Comparison of ENCODE assay signal across 34 cellular contexts in genomic region chr17:71547904-71548303, GRCh38.
"Had no signal": no experiment of that assay in that cellular context is flagged by ENCODE, and none has a peak within 500 bp of the region (broad histone marks: within the 10 kb centered on the region; RNA-seq: fewer than 3 reads in every experiment).

No MANE protein-coding gene starts in this region.

- DNase-seq: activated B cell treated with CpG ODN at 0.5 μM for 24 hours; activated CD4-positive, alpha-beta memory T cell treated with anti-CD3 and anti-CD28 coated beads for 36 hours; activated CD4-positive, alpha-beta T cell treated with anti-CD3 and anti-CD28 coated beads for 4 hours; activated CD4-positive, alpha-beta T cell treated with anti-CD3 and anti-CD28 coated beads, Interleukin-2, amount 10 ng/mL, durations not matched to agents 24 days and 14 days; activated CD4-positive, alpha-beta T cell treated with anti-CD3 and anti-CD28 coated beads, Interleukin-2, amount 50 U/mL, for 1 hour; activated CD4-positive, alpha-beta T cell treated with anti-CD3 and anti-CD28 coated beads, Interleukin-2, amount 50 U/mL, for 4 hours; activated CD4-positive, CD25-positive, alpha-beta regulatory T cell treated with anti-CD3 and anti-CD28 coated beads, Interleukin-2, amount 50 U/mL, for 72 hours; activated CD8-positive, alpha-beta memory T cell treated with anti-CD3 and anti-CD28 coated beads, Interleukin-2, amount 50 U/mL, for 48 hours; activated CD8-positive, alpha-beta T cell treated with anti-CD3 and anti-CD28 coated beads for 36 hours; activated effector memory CD4-positive, alpha-beta T cell treated with Interleukin-2 at 50 U/mL for 16 hours; activated gamma-delta T cell; activated naive CD4-positive, alpha-beta T cell treated with anti-CD3 and anti-CD28 coated beads, Interleukin-2, amount 10 ng/mL, durations not matched to agents 7 days and 5 days; activated naive CD4-positive, alpha-beta T cell treated with Interleukin-2 at 50 U/mL for 16 hours; activated naive CD8-positive, alpha-beta T cell treated with anti-CD3 and anti-CD28 coated beads, Interleukin-2, amount 10 ng/mL, durations not matched to agents 7 days and 5 days; activated naive CD8-positive, alpha-beta T cell treated with anti-CD3 and anti-CD28 coated beads, Interleukin-2, amount 50 U/mL, for 24 hours; activated T-cell treated with anti-CD3 and anti-CD28 coated beads, Interleukin-2, amount 50 U/mL, for 24 hours; activated T-cell treated with anti-CD3 and anti-CD28 coated beads, Interleukin-2, amount 50 U/mL, for 48 hours; amygdala; anterior cingulate cortex; caudate nucleus; cerebellar nuclear complex; T-helper 2 cell; T-helper 9 cell had no signal

- H3K9me3 Mint-ChIP-seq: activated CD4-positive, alpha-beta T cell treated with anti-CD3 and anti-CD28 coated beads, Interleukin-2, amount 10 ng/mL, durations not matched to agents 24 days and 14 days had no signal

- H3K9me3 ChIP-seq: ascending aorta had no signal

- FAIRE-seq: bronchial epithelial cell, TTC549 had no signal

- H3K4me3 Mint-ChIP-seq: activated B cell treated with CpG ODN at 0.5 μM for 24 hours; activated CD4-positive, alpha-beta memory T cell treated with anti-CD3 and anti-CD28 coated beads for 36 hours; activated CD4-positive, alpha-beta T cell treated with anti-CD3 and anti-CD28 coated beads, Interleukin-2, amount 10 ng/mL, durations not matched to agents 24 days and 14 days; activated CD8-positive, alpha-beta T cell treated with anti-CD3 and anti-CD28 coated beads for 36 hours; activated naive CD4-positive, alpha-beta T cell treated with anti-CD3 and anti-CD28 coated beads, Interleukin-2, amount 10 ng/mL, durations not matched to agents 7 days and 5 days; activated naive CD4-positive, alpha-beta T cell treated with anti-CD3 and anti-CD28 coated beads, Interleukin-2, amount 50 U/mL, for 24 hours; activated naive CD8-positive, alpha-beta T cell; activated naive CD8-positive, alpha-beta T cell treated with anti-CD3 and anti-CD28 coated beads, Interleukin-2, amount 10 ng/mL, durations not matched to agents 7 days and 5 days; activated naive CD8-positive, alpha-beta T cell treated with anti-CD3 and anti-CD28 coated beads, Interleukin-2, amount 50 U/mL, for 24 hours; activated T-cell treated with anti-CD3 and anti-CD28 coated beads, Interleukin-2, amount 50 U/mL, for 24 hours; brain; central memory CD8-positive, alpha-beta T cell; T-helper 2 cell treated with Interferon-gamma antibody and Interleukin-4, amounts not matched to agents 5 μg/mL and 100 μg/mL, for 36 hours had no signal

- H3K36me3 ChIP-seq: ascending aorta, cardiac muscle cell had no signal

- H3K36me3 Mint-ChIP-seq: activated CD4-positive, alpha-beta memory T cell treated with anti-CD3 and anti-CD28 coated beads for 36 hours; activated naive CD4-positive, alpha-beta T cell treated with anti-CD3 and anti-CD28 coated beads, Interleukin-2, amount 10 ng/mL, durations not matched to agents 7 days and 5 days; activated naive CD4-positive, alpha-beta T cell treated with anti-CD3 and anti-CD28 coated beads, Interleukin-2, amount 50 U/mL, for 24 hours; activated naive CD8-positive, alpha-beta T cell; activated naive CD8-positive, alpha-beta T cell treated with anti-CD3 and anti-CD28 coated beads, Interleukin-2, amount 10 ng/mL, durations not matched to agents 7 days and 5 days; brain had no signal

- ATAC-seq: activated CD8-positive, alpha-beta T cell treated with anti-CD3 and anti-CD28 coated beads for 36 hours; activated naive CD8-positive, alpha-beta T cell treated with anti-CD3 and anti-CD28 coated beads, Interleukin-2, amount 50 U/mL, for 24 hours had no signal

- H3K4me1 Mint-ChIP-seq: activated B cell treated with CpG ODN at 0.5 μM for 24 hours; activated CD4-positive, alpha-beta T cell treated with anti-CD3 and anti-CD28 coated beads, Interleukin-2, amount 10 ng/mL, durations not matched to agents 24 days and 14 days; activated naive CD4-positive, alpha-beta T cell treated with anti-CD3 and anti-CD28 coated beads, Interleukin-2, amount 10 ng/mL, durations not matched to agents 7 days and 5 days; activated naive CD4-positive, alpha-beta T cell treated with anti-CD3 and anti-CD28 coated beads, Interleukin-2, amount 50 U/mL, for 24 hours; activated naive CD8-positive, alpha-beta T cell treated with anti-CD3 and anti-CD28 coated beads, Interleukin-2, amount 10 ng/mL, durations not matched to agents 7 days and 5 days; activated naive CD8-positive, alpha-beta T cell treated with anti-CD3 and anti-CD28 coated beads, Interleukin-2, amount 50 U/mL, for 24 hours; central memory CD8-positive, alpha-beta T cell had no signal

- H3K27ac ChIP-seq: ascending aorta, cardiac muscle cell, VCaP had no signal

- H3K27me3 Mint-ChIP-seq: activated B cell treated with CpG ODN at 0.5 μM for 24 hours; activated CD4-positive, alpha-beta memory T cell treated with anti-CD3 and anti-CD28 coated beads for 36 hours; activated CD4-positive, alpha-beta T cell treated with anti-CD3 and anti-CD28 coated beads, Interleukin-2, amount 10 ng/mL, durations not matched to agents 24 days and 14 days; activated CD8-positive, alpha-beta T cell treated with anti-CD3 and anti-CD28 coated beads for 36 hours; activated naive CD4-positive, alpha-beta T cell treated with anti-CD3 and anti-CD28 coated beads, Interleukin-2, amount 10 ng/mL, durations not matched to agents 7 days and 5 days; activated naive CD4-positive, alpha-beta T cell treated with anti-CD3 and anti-CD28 coated beads, Interleukin-2, amount 50 U/mL, for 24 hours; activated naive CD8-positive, alpha-beta T cell; activated naive CD8-positive, alpha-beta T cell treated with anti-CD3 and anti-CD28 coated beads, Interleukin-2, amount 10 ng/mL, durations not matched to agents 7 days and 5 days; activated naive CD8-positive, alpha-beta T cell treated with anti-CD3 and anti-CD28 coated beads, Interleukin-2, amount 50 U/mL, for 24 hours; activated T-cell treated with anti-CD3 and anti-CD28 coated beads, Interleukin-2, amount 50 U/mL, for 24 hours; central memory CD8-positive, alpha-beta T cell had no signal

- H3K27ac Mint-ChIP-seq: activated B cell treated with CpG ODN at 0.5 μM for 24 hours; activated CD4-positive, alpha-beta memory T cell treated with anti-CD3 and anti-CD28 coated beads for 36 hours; activated CD4-positive, alpha-beta T cell treated with anti-CD3 and anti-CD28 coated beads, Interleukin-2, amount 10 ng/mL, durations not matched to agents 24 days and 14 days; activated CD8-positive, alpha-beta T cell treated with anti-CD3 and anti-CD28 coated beads for 36 hours; activated naive CD4-positive, alpha-beta T cell treated with anti-CD3 and anti-CD28 coated beads, Interleukin-2, amount 10 ng/mL, durations not matched to agents 7 days and 5 days; activated naive CD4-positive, alpha-beta T cell treated with anti-CD3 and anti-CD28 coated beads, Interleukin-2, amount 50 U/mL, for 24 hours; activated naive CD8-positive, alpha-beta T cell; activated naive CD8-positive, alpha-beta T cell treated with anti-CD3 and anti-CD28 coated beads, Interleukin-2, amount 10 ng/mL, durations not matched to agents 7 days and 5 days; activated naive CD8-positive, alpha-beta T cell treated with anti-CD3 and anti-CD28 coated beads, Interleukin-2, amount 50 U/mL, for 24 hours; activated T-cell treated with anti-CD3 and anti-CD28 coated beads, Interleukin-2, amount 50 U/mL, for 24 hours; activated T-helper 2 cell treated with anti-CD3 and anti-CD28 coated beads, Interferon-gamma antibody, Interleukin-2, Interleukin-4, amounts not matched to agents 10 μg/mL and 5 μg/mL and 100 μg/mL, durations not matched to agents 14 hours and 24 hours and 36 hours; T-helper 2 cell treated with Interferon-gamma antibody and Interleukin-4, amounts not matched to agents 5 μg/mL and 100 μg/mL, for 36 hours had no signal

- H3K27me3 ChIP-seq: ascending aorta, cardiac muscle cell had no signal

- H3K4me3 ChIP-seq: ascending aorta, cardiac muscle cell had no signal

- H3K4me1 ChIP-seq: ascending aorta had no signal
